Comparison of ENCODE assay signal across 20 cellular contexts in the genomic region with DNA sequence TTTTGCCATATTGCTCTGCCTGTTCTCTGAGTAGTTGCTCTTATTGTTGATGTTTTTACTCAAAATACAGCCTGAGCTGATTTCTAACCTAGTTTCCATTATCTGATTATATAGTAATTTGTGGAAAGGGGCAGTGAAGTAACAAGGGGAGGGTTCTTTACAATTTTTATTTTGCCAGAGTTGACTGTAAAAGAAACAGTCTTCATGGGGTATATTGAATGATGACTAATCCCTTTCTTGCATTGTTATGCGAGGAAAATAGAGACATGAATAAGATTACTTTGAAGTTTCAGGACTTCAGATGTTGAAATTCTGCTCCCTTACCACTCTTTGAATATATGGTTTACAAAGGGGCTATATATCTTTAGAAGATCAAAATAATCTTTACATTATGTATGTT. TPM values are rescaled to one million over a fixed set of nuclear protein-coding genes. Genes with fewer than 3 reads are reported as not detected.
DNase-seq lines count a peak whose midpoint lies in the region; ATAC-seq and TF ChIP-seq lines count a peak whose summit lies in the region.
"Had no signal": no experiment of that assay in that cellular context is flagged by ENCODE, and none has a peak within 500 bp of the region (broad histone marks: within the 10 kb centered on the region; RNA-seq: fewer than 3 reads in every experiment).

No MANE protein-coding gene starts in this region.

- ATAC-seq in WTC11 (no peak), HG03469 (IDR thresholded peaks at IDR 0.05; ENCODE audit: unreplicated experiment) (no peak)
- ATAC-seq: T-helper 17 cell had no signal

- BruUV-seq in Calu3 (replicated peaks; lab: Mats Ljungman, UMichigan), result no TSS peak

- intact Hi-C loops in Calu3 (cut with micrococcal nuclease; ENCODE audit: unreplicated experiment), result no loop called here

- TF ChIP-seq CTCF in WTC11 (IDR thresholded peaks at IDR 0.05) (no peak), fibroblast of mammary gland (conservative IDR thresholded peaks at IDR 0.05; ENCODE audit: control insufficient read depth, insufficient read depth, low read depth, low read length) (no peak), Calu3 (IDR thresholded peaks at IDR 0.05; ENCODE audit: unreplicated experiment) (no peak)

- H3K36me3 Mint-ChIP-seq in activated naive CD8-positive, alpha-beta T cell, result peaks cover 40% of the 10 kb centered on the region
- peaks cover 50% of the 10 kb centered on the region for H3K36me3 Mint-ChIP-seq in activated naive CD8-positive, alpha-beta T cell treated with anti-CD3 and anti-CD28 coated beads for 36 hours
- peaks cover 40% of the 10 kb centered on the region for H3K36me3 Mint-ChIP-seq in WTC11
- peaks cover 59% of the 10 kb centered on the region for H3K36me3 Mint-ChIP-seq in stimulated activated naive CD8-positive, alpha-beta T cell treated with anti-CD3 and anti-CD28 coated beads, Interleukin-15, Interleukin-2, amounts not matched to agents 100 ng/mL and 50 ng/mL, for 24 hours (ENCODE audit: low read depth)
- peaks cover 7% of the 10 kb centered on the region for H3K36me3 Mint-ChIP-seq in Calu3 (ENCODE audit: insufficient read depth, unreplicated experiment)

- H3K9me3 Mint-ChIP-seq in activated naive CD8-positive, alpha-beta T cell (ENCODE audit: low read depth), result peaks cover 7% of the 10 kb centered on the region
- H3K9me3 Mint-ChIP-seq in activated naive CD8-positive, alpha-beta T cell treated with anti-CD3 and anti-CD28 coated beads for 36 hours, result peaks cover 15% of the 10 kb centered on the region
- H3K9me3 Mint-ChIP-seq in WTC11 (peaks cover 31% of the 10 kb centered on the region), Calu3 (ENCODE audit: low read depth, unreplicated experiment) (peaks cover 5% of the 10 kb centered on the region)
- H3K9me3 Mint-ChIP-seq in stimulated activated naive CD8-positive, alpha-beta T cell treated with anti-CD3 and anti-CD28 coated beads, Interleukin-15, Interleukin-2, amounts not matched to agents 100 ng/mL and 50 ng/mL, for 24 hours, result peaks cover 18% of the 10 kb centered on the region

- POLR2A ChIA-PET in WTC11 (lab: Charles Lee), result no interaction called here

- no peak overlapping the region for H3K4me3 Mint-ChIP-seq in activated naive CD8-positive, alpha-beta T cell
- no peak overlapping the region for H3K4me3 Mint-ChIP-seq in activated naive CD8-positive, alpha-beta T cell treated with anti-CD3 and anti-CD28 coated beads for 36 hours
- H3K4me3 Mint-ChIP-seq in WTC11 (no peak overlapping the region), Calu3 (ENCODE audit: low read depth, unreplicated experiment) (no peak overlapping the region)
- no peak overlapping the region for H3K4me3 Mint-ChIP-seq in stimulated activated naive CD8-positive, alpha-beta T cell treated with anti-CD3 and anti-CD28 coated beads, Interleukin-15, Interleukin-2, amounts not matched to agents 100 ng/mL and 50 ng/mL, for 24 hours
- H3K4me3 Mint-ChIP-seq: CD14-positive monocyte, immature natural killer cell, T-helper 17 cell had no signal

- H3K4me3 ChIP-seq in fibroblast of mammary gland (ENCODE audit: control insufficient read depth, low read depth, low read length), result no peak overlapping the region
- H3K4me3 ChIP-seq: esophagus muscularis mucosa, transverse colon had no signal

- CTCF ChIA-PET in WTC11 (lab: Charles Lee) (interaction anchor here (0.6 to 1.0 kb wide), 3 partner anchors 13 to 27 kb away, joined by 3 to 6 read pairs (median 3); no protein-coding TSS in a partner anchor), Calu3 (lab: Charles Lee) (interaction anchor here (0.7 kb wide), 1 partner anchor 79 kb away, joined by 3 read pairs; no protein-coding TSS in a partner anchor)

- peak overlapping the region; percentile 61 for H3K27ac Mint-ChIP-seq in activated naive CD8-positive, alpha-beta T cell
- no peak overlapping the region for H3K27ac Mint-ChIP-seq in activated naive CD8-positive, alpha-beta T cell treated with anti-CD3 and anti-CD28 coated beads for 36 hours
- H3K27ac Mint-ChIP-seq in WTC11 (peak overlapping the region; percentile 48), Calu3 (ENCODE audit: unreplicated experiment) (no peak overlapping the region)
- H3K27ac Mint-ChIP-seq in stimulated activated naive CD8-positive, alpha-beta T cell treated with anti-CD3 and anti-CD28 coated beads, Interleukin-15, Interleukin-2, amounts not matched to agents 100 ng/mL and 50 ng/mL, for 24 hours, result peak overlapping the region; percentile 74

- no peak for DNase-seq in activated naive CD8-positive, alpha-beta T cell treated with anti-CD3 and anti-CD28 coated beads for 36 hours
- DNase-seq in WTC11 (ENCODE audit: low spot score) (no peak), fibroblast of mammary gland (ENCODE audit: low read depth) (peak; percentile 9), AG08396 (ENCODE audit: low spot score) (no peak), Calu3 (no peak)
- DNase-seq: effector CD4-positive, alpha-beta T cell; GOT3; immature natural killer cell; NCI-H1105 treated with DMSO at 0.1 percent for 48 hours; NCI-H2081 treated with DMSO at 0.1 percent for 48 hours; NK-92 treated with Interleukin-12 subunit alpha and Interleukin-12 subunit beta, amount 100 ng/mL, for 24 hours; small intestine; stimulated activated naive CD4-positive, alpha-beta T cell treated with Interleukin-2 at 50 U/mL for 16 hours; T-helper 17 cell; transverse colon had no signal

- no peaks in the 10 kb centered on the region for H3K27me3 Mint-ChIP-seq in activated naive CD8-positive, alpha-beta T cell
- H3K27me3 Mint-ChIP-seq in activated naive CD8-positive, alpha-beta T cell treated with anti-CD3 and anti-CD28 coated beads for 36 hours, result no peaks in the 10 kb centered on the region
- H3K27me3 Mint-ChIP-seq in WTC11 (ENCODE audit: low read depth) (no peaks in the 10 kb centered on the region; the same call in 1 of the 2 replicates), Calu3 (ENCODE audit: unreplicated experiment) (no peaks in the 10 kb centered on the region)
- H3K27me3 Mint-ChIP-seq in stimulated activated naive CD8-positive, alpha-beta T cell treated with anti-CD3 and anti-CD28 coated beads, Interleukin-15, Interleukin-2, amounts not matched to agents 100 ng/mL and 50 ng/mL, for 24 hours, result no peaks in the 10 kb centered on the region
- H3K27me3 Mint-ChIP-seq: T-helper 17 cell had no signal

- peaks cover 8% of the 10 kb centered on the region for H3K4me1 Mint-ChIP-seq in activated naive CD8-positive, alpha-beta T cell (ENCODE audit: low read depth)
- H3K4me1 Mint-ChIP-seq in activated naive CD8-positive, alpha-beta T cell treated with anti-CD3 and anti-CD28 coated beads for 36 hours, result peaks cover 19% of the 10 kb centered on the region
- H3K4me1 Mint-ChIP-seq in WTC11 (peaks cover 15% of the 10 kb centered on the region), Calu3 (ENCODE audit: low read depth, unreplicated experiment) (peaks cover 7% of the 10 kb centered on the region)
- H3K4me1 Mint-ChIP-seq in stimulated activated naive CD8-positive, alpha-beta T cell treated with anti-CD3 and anti-CD28 coated beads, Interleukin-15, Interleukin-2, amounts not matched to agents 100 ng/mL and 50 ng/mL, for 24 hours (ENCODE audit: low read depth), result peaks cover 21% of the 10 kb centered on the region

TF ChIP-seq in WTC11, 78 proteins besides CTCF, POLR2A, EP300 and RAD21:
- no peak for TF ChIP-seq ZNF416 (CRISPR knock-in tag; IDR thresholded peaks at IDR 0.05)
- TF ChIP-seq CREM (CRISPR knock-in tag; IDR thresholded peaks at IDR 0.05), result no peak
- no peak for TF ChIP-seq NR1H2 (CRISPR knock-in tag; IDR thresholded peaks at IDR 0.05)
- TF ChIP-seq, protein P1, sequence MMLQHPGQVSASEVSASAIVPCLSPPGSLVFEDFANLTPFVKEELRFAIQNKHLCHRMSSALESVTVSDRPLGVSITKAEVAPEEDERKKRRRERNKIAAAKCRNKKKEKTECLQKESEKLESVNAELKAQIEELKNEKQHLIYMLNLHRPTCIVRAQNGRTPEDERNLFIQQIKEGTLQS (CRISPR knock-in tag; conservative IDR thresholded peaks at IDR 0.05), result no peak
- TF ChIP-seq, protein P2, sequence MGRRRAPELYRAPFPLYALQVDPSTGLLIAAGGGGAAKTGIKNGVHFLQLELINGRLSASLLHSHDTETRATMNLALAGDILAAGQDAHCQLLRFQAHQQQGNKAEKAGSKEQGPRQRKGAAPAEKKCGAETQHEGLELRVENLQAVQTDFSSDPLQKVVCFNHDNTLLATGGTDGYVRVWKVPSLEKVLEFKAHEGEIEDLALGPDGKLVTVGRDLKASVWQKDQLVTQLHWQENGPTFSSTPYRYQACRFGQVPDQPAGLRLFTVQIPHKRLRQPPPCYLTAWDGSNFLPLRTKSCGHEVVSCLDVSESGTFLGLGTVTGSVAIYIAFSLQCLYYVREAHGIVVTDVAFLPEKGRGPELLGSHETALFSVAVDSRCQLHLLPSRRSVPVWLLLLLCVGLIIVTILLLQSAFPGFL (CRISPR knock-in tag; IDR thresholded peaks at IDR 0.05; ENCODE audit: borderline replicate concordance), result no peak
- no peak for TF ChIP-seq MYBL2 (CRISPR knock-in tag; IDR thresholded peaks at IDR 0.05)
- TF ChIP-seq ZNF121 (CRISPR knock-in tag; IDR thresholded peaks at IDR 0.05), result no peak
- TF ChIP-seq SP1 (CRISPR knock-in tag; conservative IDR thresholded peaks at IDR 0.05), result no peak
- no peak for TF ChIP-seq NR3C1 (CRISPR knock-in tag; conservative IDR thresholded peaks at IDR 0.05; ENCODE audit: low read depth)
- no peak for TF ChIP-seq TEAD1 (CRISPR knock-in tag; IDR thresholded peaks at IDR 0.05)
- TF ChIP-seq HMGA2 (CRISPR knock-in tag; IDR thresholded peaks at IDR 0.05), result no peak
- TF ChIP-seq MXD4 (CRISPR knock-in tag; IDR thresholded peaks at IDR 0.05; ENCODE audit: borderline replicate concordance), result no peak
- no peak for TF ChIP-seq ETV6 (CRISPR knock-in tag; IDR thresholded peaks at IDR 0.05)

RNA-seq across cellular contexts. Expression of gene LRRC70, which starts 9.2 kb away (rescaled TPM):
- under 1 TPM; 0.34 to 0.43 TPM for total RNA-seq in activated naive CD8-positive, alpha-beta T cell treated with anti-CD3 and anti-CD28 coated beads for 36 hours
- 0.37 to 0.44 TPM (median 0.44 TPM) in 3 replicates for total RNA-seq in WTC11 (2021)
- total RNA-seq in Calu3 (2022), result 1.1 and 2.1 TPM in 2 replicates

Comparison
In these comparisons a context has a peak if more than half of its experiments do, and no peak if none do; other contexts are left out.
1. H3K27ac Mint-ChIP-seq: peak in activated naive CD8-positive, alpha-beta T cell (single experiment), WTC11 (single experiment) and stimulated activated naive CD8-positive, alpha-beta T cell treated with anti-CD3 and anti-CD28 coated beads, Interleukin-15, Interleukin-2, amounts not matched to agents 100 ng/mL and 50 ng/mL, for 24 hours (single experiment); none in activated naive CD8-positive, alpha-beta T cell treated with anti-CD3 and anti-CD28 coated beads for 36 hours (single experiment) and Calu3 (single experiment).